1 cellular context compared by ENCODE assay signal in the genomic region with DNA sequence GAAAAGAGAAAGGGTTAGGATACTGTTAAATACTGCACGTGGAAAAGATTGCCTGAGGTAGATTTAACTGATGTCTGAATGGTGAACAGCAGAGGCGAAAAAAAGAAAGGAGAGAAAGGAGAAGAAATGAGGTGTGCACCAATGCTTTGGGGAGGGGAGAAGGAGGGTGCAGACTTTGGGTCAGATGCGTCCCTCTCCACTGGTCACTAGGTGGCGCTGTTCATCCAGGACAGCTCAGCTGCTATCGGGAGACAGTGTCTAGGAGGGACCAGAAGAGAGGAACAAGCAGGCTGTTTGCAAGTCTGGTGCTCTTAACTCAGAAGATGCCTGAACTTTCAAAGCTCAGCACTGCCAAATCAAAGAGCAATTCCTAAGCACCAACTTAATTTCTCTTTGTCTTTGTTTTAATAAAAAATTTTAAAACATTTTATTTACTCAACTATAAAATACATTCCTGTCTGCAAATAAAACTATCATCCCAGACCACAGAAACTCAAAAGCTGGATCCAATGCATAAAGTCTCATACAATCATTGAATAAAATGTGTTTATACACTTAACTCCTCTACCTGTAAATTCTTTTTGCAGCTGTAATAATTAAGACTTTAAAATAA.
A peak's percentile ranks its signal among the peaks of the same experiment; 100 is the strongest.
TF ChIP-seq lines count a peak whose summit lies in the region.

No MANE protein-coding gene starts in this region.

TF ChIP-seq in HepG2, 621 proteins besides CTCF, POLR2A, EP300 and RAD21 (continued from another document and continues in another):
- TF ChIP-seq, protein P1, sequence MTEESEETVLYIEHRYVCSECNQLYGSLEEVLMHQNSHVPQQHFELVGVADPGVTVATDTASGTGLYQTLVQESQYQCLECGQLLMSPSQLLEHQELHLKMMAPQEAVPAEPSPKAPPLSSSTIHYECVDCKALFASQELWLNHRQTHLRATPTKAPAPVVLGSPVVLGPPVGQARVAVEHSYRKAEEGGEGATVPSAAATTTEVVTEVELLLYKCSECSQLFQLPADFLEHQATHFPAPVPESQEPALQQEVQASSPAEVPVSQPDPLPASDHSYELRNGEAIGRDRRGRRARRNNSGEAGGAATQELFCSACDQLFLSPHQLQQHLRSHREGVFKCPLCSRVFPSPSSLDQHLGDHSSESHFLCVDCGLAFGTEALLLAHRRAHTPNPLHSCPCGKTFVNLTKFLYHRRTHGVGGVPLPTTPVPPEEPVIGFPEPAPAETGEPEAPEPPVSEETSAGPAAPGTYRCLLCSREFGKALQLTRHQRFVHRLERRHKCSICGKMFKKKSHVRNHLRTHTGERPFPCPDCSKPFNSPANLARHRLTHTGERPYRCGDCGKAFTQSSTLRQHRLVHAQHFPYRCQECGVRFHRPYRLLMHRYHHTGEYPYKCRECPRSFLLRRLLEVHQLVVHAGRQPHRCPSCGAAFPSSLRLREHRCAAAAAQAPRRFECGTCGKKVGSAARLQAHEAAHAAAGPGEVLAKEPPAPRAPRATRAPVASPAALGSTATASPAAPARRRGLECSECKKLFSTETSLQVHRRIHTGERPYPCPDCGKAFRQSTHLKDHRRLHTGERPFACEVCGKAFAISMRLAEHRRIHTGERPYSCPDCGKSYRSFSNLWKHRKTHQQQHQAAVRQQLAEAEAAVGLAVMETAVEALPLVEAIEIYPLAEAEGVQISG (CRISPR knock-in tag; IDR thresholded peaks at IDR 0.05), result no peak
- no peak for TF ChIP-seq ELF1 (CRISPR knock-in tag; IDR thresholded peaks at IDR 0.05)
- no peak for TF ChIP-seq ZNF572 (CRISPR knock-in tag; IDR thresholded peaks at IDR 0.05)
- no peak for TF ChIP-seq ZKSCAN1 (IDR thresholded peaks at IDR 0.05; ENCODE audit: low read length)
- TF ChIP-seq FOXM1 (CRISPR knock-in tag; IDR thresholded peaks at IDR 0.05), result no peak
- TF ChIP-seq TEAD3 (CRISPR knock-in tag; optimal IDR thresholded peaks at IDR 0.05; ENCODE audit: borderline replicate concordance), result peak; percentile 54
- TF ChIP-seq STAG1 (CRISPR knock-in tag; IDR thresholded peaks at IDR 0.05), result peak; percentile 97
- TF ChIP-seq PHF20 (CRISPR knock-in tag; IDR thresholded peaks at IDR 0.05), result no peak
- peak; percentile 38; the same call in 1 of the 2 replicates for TF ChIP-seq GATAD2A (CRISPR knock-in tag; IDR thresholded peaks at IDR 0.05)
- TF ChIP-seq, protein P2, sequence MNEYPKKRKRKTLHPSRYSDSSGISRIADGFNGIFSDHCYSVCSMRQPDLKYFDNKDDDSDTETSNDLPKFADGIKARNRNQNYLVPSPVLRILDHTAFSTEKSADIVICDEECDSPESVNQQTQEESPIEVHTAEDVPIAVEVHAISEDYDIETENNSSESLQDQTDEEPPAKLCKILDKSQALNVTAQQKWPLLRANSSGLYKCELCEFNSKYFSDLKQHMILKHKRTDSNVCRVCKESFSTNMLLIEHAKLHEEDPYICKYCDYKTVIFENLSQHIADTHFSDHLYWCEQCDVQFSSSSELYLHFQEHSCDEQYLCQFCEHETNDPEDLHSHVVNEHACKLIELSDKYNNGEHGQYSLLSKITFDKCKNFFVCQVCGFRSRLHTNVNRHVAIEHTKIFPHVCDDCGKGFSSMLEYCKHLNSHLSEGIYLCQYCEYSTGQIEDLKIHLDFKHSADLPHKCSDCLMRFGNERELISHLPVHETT (CRISPR knock-in tag; conservative IDR thresholded peaks at IDR 0.05), result no peak
- TF ChIP-seq GABPB1 (CRISPR knock-in tag; IDR thresholded peaks at IDR 0.05), result no peak
- no peak for TF ChIP-seq PAWR (CRISPR knock-in tag; IDR thresholded peaks at IDR 0.05; ENCODE audit: borderline replicate concordance)
- no peak for TF ChIP-seq TCF12 (IDR thresholded peaks at IDR 0.05)
- TF ChIP-seq TCF12 (CRISPR knock-in tag; IDR thresholded peaks at IDR 0.05), result no peak
- TF ChIP-seq, protein P3, sequence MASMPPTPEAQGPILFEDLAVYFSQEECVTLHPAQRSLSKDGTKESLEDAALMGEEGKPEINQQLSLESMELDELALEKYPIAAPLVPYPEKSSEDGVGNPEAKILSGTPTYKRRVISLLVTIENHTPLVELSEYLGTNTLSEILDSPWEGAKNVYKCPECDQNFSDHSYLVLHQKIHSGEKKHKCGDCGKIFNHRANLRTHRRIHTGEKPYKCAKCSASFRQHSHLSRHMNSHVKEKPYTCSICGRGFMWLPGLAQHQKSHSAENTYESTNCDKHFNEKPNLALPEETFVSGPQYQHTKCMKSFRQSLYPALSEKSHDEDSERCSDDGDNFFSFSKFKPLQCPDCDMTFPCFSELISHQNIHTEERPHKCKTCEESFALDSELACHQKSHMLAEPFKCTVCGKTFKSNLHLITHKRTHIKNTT (CRISPR knock-in tag; IDR thresholded peaks at IDR 0.05), result no peak
- TF ChIP-seq SMC3 (IDR thresholded peaks at IDR 0.05; ENCODE audit: low read length), result peak; percentile 92
- no peak for TF ChIP-seq PHB2 (IDR thresholded peaks at IDR 0.05; ENCODE audit: partially characterized antibody)
- TF ChIP-seq SCMH1 (CRISPR knock-in tag; IDR thresholded peaks at IDR 0.05; ENCODE audit: borderline replicate concordance), result no peak
- TF ChIP-seq KDM1A (CRISPR knock-in tag; IDR thresholded peaks at IDR 0.05), result no peak
- peak; percentile 20; the same call in 1 of the 3 replicates for TF ChIP-seq MXI1 (IDR thresholded peaks at IDR 0.05; ENCODE audit: borderline replicate concordance, low read depth, low read length)
- no peak for TF ChIP-seq FOXA3 (CRISPR knock-in tag; IDR thresholded peaks at IDR 0.05)
- 0 out of 2 replicates have a peak, but pooled peaks have one; percentile 12 for TF ChIP-seq ZNF331 (CRISPR knock-in tag; IDR thresholded peaks at IDR 0.05)
- peak; percentile 98; the same call in 1 of the 2 replicates for TF ChIP-seq ZNF709 (CRISPR knock-in tag; IDR thresholded peaks at IDR 0.05)
- no peak for TF ChIP-seq ZNF616 (CRISPR knock-in tag; IDR thresholded peaks at IDR 0.05; ENCODE audit: low read depth)
- TF ChIP-seq ERF (CRISPR knock-in tag; IDR thresholded peaks at IDR 0.05), result 0 out of 2 replicates have a peak, but pooled peaks have one; percentile 30
- TF ChIP-seq, protein P4, sequence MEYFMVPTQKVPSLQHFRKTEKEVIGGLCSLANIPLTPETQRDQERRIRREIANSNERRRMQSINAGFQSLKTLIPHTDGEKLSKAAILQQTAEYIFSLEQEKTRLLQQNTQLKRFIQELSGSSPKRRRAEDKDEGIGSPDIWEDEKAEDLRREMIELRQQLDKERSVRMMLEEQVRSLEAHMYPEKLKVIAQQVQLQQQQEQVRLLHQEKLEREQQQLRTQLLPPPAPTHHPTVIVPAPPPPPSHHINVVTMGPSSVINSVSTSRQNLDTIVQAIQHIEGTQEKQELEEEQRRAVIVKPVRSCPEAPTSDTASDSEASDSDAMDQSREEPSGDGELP (IDR thresholded peaks at IDR 0.05; ENCODE audit: borderline replicate concordance, low read depth), result peak; percentile 27; the same call in 1 of the 2 replicates
- TF ChIP-seq, protein P5, sequence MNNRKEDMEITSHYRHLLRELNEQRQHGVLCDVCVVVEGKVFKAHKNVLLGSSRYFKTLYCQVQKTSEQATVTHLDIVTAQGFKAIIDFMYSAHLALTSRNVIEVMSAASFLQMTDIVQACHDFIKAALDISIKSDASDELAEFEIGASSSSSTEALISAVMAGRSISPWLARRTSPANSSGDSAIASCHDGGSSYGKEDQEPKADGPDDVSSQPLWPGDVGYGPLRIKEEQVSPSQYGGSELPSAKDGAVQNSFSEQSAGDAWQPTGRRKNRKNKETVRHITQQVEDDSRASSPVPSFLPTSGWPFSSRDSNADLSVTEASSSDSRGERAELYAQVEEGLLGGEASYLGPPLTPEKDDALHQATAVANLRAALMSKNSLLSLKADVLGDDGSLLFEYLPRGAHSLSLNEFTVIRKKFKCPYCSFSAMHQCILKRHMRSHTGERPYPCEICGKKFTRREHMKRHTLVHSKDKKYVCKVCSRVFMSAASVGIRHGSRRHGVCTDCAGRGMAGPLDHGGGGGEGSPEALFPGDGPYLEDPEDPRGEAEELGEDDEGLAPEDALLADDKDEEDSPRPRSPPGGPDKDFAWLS (CRISPR knock-in tag; IDR thresholded peaks at IDR 0.05; ENCODE audit: borderline replicate concordance), result no peak
- no peak for TF ChIP-seq MAZ (IDR thresholded peaks at IDR 0.05; ENCODE audit: borderline replicate concordance, low read depth, low read length)
- TF ChIP-seq MAZ (CRISPR knock-in tag; IDR thresholded peaks at IDR 0.05; ENCODE audit: low read depth), result peak; percentile 42; the same call in 1 of the 2 replicates
- no peak for TF ChIP-seq SRF (IDR thresholded peaks at IDR 0.05; ENCODE audit: low read depth, low read length)
- no peak for TF ChIP-seq CBX2 (IDR thresholded peaks at IDR 0.05; ENCODE audit: low read depth, low read length)
- no peak for TF ChIP-seq CBX2 (CRISPR knock-in tag; IDR thresholded peaks at IDR 0.05; ENCODE audit: low read depth)
- TF ChIP-seq ZNF207 (IDR thresholded peaks at IDR 0.05; ENCODE audit: borderline replicate concordance), result no peak
- TF ChIP-seq ISL2 (CRISPR knock-in tag; IDR thresholded peaks at IDR 0.05), result no peak
- TF ChIP-seq IRF2 (CRISPR knock-in tag; IDR thresholded peaks at IDR 0.05), result no peak
- TF ChIP-seq XRCC5 (optimal IDR thresholded peaks at IDR 0.05; ENCODE audit: low read length), result peak; percentile 49
- TF ChIP-seq CBX5 (CRISPR knock-in tag; IDR thresholded peaks at IDR 0.05; ENCODE audit: borderline replicate concordance), result 0 out of 2 replicates have a peak, but pooled peaks have one; percentile 54
- no peak for TF ChIP-seq NONO (IDR thresholded peaks at IDR 0.05)
- no peak for TF ChIP-seq NONO (CRISPR knock-in tag; conservative IDR thresholded peaks at IDR 0.05)
- TF ChIP-seq FOSL2 (CRISPR knock-in tag; IDR thresholded peaks at IDR 0.05), result 0 out of 2 replicates have a peak, but pooled peaks have one; percentile 25
- no peak for TF ChIP-seq DR1 (CRISPR knock-in tag; IDR thresholded peaks at IDR 0.05)
- TF ChIP-seq ZNF451 (CRISPR knock-in tag; IDR thresholded peaks at IDR 0.05), result no peak
- no peak for TF ChIP-seq ATF1 (CRISPR knock-in tag; IDR thresholded peaks at IDR 0.05)
- TF ChIP-seq, protein P6, sequence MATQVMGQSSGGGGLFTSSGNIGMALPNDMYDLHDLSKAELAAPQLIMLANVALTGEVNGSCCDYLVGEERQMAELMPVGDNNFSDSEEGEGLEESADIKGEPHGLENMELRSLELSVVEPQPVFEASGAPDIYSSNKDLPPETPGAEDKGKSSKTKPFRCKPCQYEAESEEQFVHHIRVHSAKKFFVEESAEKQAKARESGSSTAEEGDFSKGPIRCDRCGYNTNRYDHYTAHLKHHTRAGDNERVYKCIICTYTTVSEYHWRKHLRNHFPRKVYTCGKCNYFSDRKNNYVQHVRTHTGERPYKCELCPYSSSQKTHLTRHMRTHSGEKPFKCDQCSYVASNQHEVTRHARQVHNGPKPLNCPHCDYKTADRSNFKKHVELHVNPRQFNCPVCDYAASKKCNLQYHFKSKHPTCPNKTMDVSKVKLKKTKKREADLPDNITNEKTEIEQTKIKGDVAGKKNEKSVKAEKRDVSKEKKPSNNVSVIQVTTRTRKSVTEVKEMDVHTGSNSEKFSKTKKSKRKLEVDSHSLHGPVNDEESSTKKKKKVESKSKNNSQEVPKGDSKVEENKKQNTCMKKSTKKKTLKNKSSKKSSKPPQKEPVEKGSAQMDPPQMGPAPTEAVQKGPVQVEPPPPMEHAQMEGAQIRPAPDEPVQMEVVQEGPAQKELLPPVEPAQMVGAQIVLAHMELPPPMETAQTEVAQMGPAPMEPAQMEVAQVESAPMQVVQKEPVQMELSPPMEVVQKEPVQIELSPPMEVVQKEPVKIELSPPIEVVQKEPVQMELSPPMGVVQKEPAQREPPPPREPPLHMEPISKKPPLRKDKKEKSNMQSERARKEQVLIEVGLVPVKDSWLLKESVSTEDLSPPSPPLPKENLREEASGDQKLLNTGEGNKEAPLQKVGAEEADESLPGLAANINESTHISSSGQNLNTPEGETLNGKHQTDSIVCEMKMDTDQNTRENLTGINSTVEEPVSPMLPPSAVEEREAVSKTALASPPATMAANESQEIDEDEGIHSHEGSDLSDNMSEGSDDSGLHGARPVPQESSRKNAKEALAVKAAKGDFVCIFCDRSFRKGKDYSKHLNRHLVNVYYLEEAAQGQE (IDR thresholded peaks at IDR 0.05; ENCODE audit: borderline replicate concordance in 1 of 2, low read depth in 1 of 2, low read length in 2 of 2), result no peak
- TF ChIP-seq MIER2 (CRISPR knock-in tag; IDR thresholded peaks at IDR 0.05), result no peak
- TF ChIP-seq ZNF660 (CRISPR knock-in tag; IDR thresholded peaks at IDR 0.05; ENCODE audit: borderline replicate concordance, low read depth), result no peak
- TF ChIP-seq, protein P7, sequence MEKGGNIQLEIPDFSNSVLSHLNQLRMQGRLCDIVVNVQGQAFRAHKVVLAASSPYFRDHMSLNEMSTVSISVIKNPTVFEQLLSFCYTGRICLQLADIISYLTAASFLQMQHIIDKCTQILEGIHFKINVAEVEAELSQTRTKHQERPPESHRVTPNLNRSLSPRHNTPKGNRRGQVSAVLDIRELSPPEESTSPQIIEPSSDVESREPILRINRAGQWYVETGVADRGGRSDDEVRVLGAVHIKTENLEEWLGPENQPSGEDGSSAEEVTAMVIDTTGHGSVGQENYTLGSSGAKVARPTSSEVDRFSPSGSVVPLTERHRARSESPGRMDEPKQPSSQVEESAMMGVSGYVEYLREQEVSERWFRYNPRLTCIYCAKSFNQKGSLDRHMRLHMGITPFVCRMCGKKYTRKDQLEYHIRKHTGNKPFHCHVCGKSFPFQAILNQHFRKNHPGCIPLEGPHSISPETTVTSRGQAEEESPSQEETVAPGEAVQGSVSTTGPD (CRISPR knock-in tag; IDR thresholded peaks at IDR 0.05), result no peak
- TF ChIP-seq REPIN1 (CRISPR knock-in tag; IDR thresholded peaks at IDR 0.05; ENCODE audit: borderline replicate concordance, low read depth), result peak; percentile 34; the same call in 1 of the 2 replicates
- no peak for TF ChIP-seq GFI1 (CRISPR knock-in tag; IDR thresholded peaks at IDR 0.05; ENCODE audit: borderline replicate concordance)
- TF ChIP-seq, protein P8, sequence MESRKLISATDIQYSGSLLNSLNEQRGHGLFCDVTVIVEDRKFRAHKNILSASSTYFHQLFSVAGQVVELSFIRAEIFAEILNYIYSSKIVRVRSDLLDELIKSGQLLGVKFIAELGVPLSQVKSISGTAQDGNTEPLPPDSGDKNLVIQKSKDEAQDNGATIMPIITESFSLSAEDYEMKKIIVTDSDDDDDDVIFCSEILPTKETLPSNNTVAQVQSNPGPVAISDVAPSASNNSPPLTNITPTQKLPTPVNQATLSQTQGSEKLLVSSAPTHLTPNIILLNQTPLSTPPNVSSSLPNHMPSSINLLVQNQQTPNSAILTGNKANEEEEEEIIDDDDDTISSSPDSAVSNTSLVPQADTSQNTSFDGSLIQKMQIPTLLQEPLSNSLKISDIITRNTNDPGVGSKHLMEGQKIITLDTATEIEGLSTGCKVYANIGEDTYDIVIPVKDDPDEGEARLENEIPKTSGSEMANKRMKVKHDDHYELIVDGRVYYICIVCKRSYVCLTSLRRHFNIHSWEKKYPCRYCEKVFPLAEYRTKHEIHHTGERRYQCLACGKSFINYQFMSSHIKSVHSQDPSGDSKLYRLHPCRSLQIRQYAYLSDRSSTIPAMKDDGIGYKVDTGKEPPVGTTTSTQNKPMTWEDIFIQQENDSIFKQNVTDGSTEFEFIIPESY (CRISPR knock-in tag; IDR thresholded peaks at IDR 0.05), result 0 out of 2 replicates have a peak, but pooled peaks have one; percentile 8
- no peak for TF ChIP-seq MTF1 (CRISPR knock-in tag; IDR thresholded peaks at IDR 0.05)
